10 cellular contexts compared by ENCODE assay signal in the genomic region with DNA sequence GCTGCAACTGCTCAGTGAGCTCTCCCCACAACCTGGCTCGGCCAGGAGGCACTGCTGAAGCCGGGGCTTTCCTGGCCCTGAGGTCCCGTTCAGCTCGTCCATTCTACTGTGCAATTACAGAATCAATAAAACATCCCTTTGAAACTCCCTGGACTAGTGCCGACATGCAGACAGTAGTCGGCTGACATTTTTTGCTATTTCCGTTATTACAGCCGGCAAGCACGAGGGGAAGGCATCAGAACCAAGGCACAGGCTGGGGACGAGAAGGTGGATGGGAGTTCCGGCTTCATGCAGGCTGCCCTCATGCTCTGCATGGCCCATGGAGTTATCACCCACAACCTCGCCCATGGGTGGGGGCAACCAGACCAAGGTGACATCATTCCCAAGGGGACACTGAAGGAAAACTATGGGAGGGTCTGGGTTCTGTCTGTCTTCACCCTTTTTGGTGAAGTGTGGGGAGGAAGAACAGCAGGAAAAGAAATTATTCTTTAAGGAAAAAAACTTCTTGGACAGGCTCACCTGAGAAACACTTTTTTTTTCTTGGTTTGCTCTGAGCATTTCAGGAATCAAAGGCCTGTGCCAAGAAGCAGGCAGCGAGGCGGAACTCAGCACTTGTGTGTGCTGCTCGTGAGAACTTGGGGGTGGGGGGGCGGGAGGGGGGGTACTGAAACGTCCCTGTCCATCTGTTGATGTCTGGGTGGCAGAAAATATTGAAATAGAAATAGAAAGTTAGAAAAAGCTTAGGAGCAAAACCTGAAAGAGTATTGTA.
DNase-seq lines count a peak whose midpoint lies in the region; ATAC-seq and TF ChIP-seq lines count a peak whose summit lies in the region.
"Had no signal": no experiment of that assay in that cellular context is flagged by ENCODE, and none has a peak within 500 bp of the region (broad histone marks: within the 10 kb centered on the region; RNA-seq: fewer than 3 reads in every experiment).

No MANE protein-coding gene starts in this region.

- H3K4me3 ChIP-seq in psoas muscle, result peak overlapping the region; percentile 12
- H3K4me3 ChIP-seq: SK-N-MC, tibial artery had no signal

- no peaks in the 10 kb centered on the region for H3K27me3 ChIP-seq in psoas muscle (ENCODE audit: insufficient read depth in 3 of 3, low read length in 2 of 3)
- H3K27me3 ChIP-seq: tibial artery had no signal

- no peak overlapping the region for H3K27ac ChIP-seq in psoas muscle
- H3K27ac ChIP-seq: SK-N-MC had no signal

- no peaks in the 10 kb centered on the region for H3K9me3 ChIP-seq in psoas muscle
- H3K9me3 ChIP-seq: tibial artery had no signal

- intact Hi-C loops in psoas muscle (cut with DNase I) (no loop called here), head of caudate nucleus (cut with DNase I) (no loop called here)

- DNase-seq in GM03348 (ENCODE audit: low spot score) (peak; percentile 62), NCI-H69 (lab: John Stamatoyannopoulos, UW) (peak; percentile 8), fibroblast of peridontal ligament (ENCODE audit: extremely low read depth) (peak; percentile 50), psoas muscle (no peak), NCI-H1048 (lab: John Stamatoyannopoulos, UW) (no peak), head of caudate nucleus (no peak)
- DNase-seq in activated CD4-positive, CD25-positive, alpha-beta regulatory T cell treated with anti-CD3 and anti-CD28 coated beads, Interleukin-2, amount 50 U/mL, for 72 hours, result no peak

- peaks cover 19% of the 10 kb centered on the region for H3K4me1 ChIP-seq in psoas muscle

- WGBS in psoas muscle, 3 donors, result 23 to 56% (median 37%) methylated on average over 17 of the region's 17 CpGs

- no peak for TF ChIP-seq CTCF in psoas muscle (IDR thresholded peaks at IDR 0.05)

- ATAC-seq in psoas muscle, result peak in 3 of 4 donors; percentile 30 to 35 (median 33)
- ATAC-seq in HG03521 (IDR thresholded peaks at IDR 0.05; ENCODE audit: unreplicated experiment), result no peak

- no peaks in the 10 kb centered on the region for H3K36me3 ChIP-seq in psoas muscle (ENCODE audit: insufficient read depth in 1 of 2, low read depth in 1 of 2)
- H3K36me3 ChIP-seq: tibial artery had no signal

Comparison
In these comparisons a context has a peak if more than half of its experiments do, and no peak if none do; other contexts are left out.
1. DNase-seq: peak in GM03348 (single experiment), NCI-H69 (single experiment) and fibroblast of peridontal ligament (single experiment); none in psoas muscle (0 of 2), NCI-H1048 (single experiment), activated CD4-positive, CD25-positive, alpha-beta regulatory T cell treated with anti-CD3 and anti-CD28 coated beads, Interleukin-2, amount 50 U/mL, for 72 hours (single experiment) and head of caudate nucleus (0 of 42).